Comparison of ENCODE assay signal across 7 cellular contexts in genomic region chr2:101151859-101152194, GRCh38. TPM values are rescaled to one million over a fixed set of nuclear protein-coding genes. Genes with fewer than 3 reads are reported as not detected.
A peak's percentile ranks its signal among the peaks of the same experiment; 100 is the strongest.
DNase-seq lines count a peak whose midpoint lies in the region; ATAC-seq and TF ChIP-seq lines count a peak whose summit lies in the region.

No MANE protein-coding gene starts in this region.

- TF ChIP-seq POLR2A in gastroesophageal sphincter (IDR thresholded peaks at IDR 0.05), result no peak

- H3K27me3 ChIP-seq in H9 (ENCODE audit: insufficient read depth, low read length) (no peaks in the 10 kb centered on the region; the same call in 1 of the 2 replicates), gastroesophageal sphincter (no peaks in the 10 kb centered on the region), psoas muscle (ENCODE audit: insufficient read depth in 3 of 3, low read length in 2 of 3) (no peaks in the 10 kb centered on the region)

- H3K4ac ChIP-seq in H9 (ENCODE audit: low read depth, low read length), result no peak overlapping the region

- no peak for TF ChIP-seq EP300 in gastroesophageal sphincter (IDR thresholded peaks at IDR 0.05)

- H3K9me3 ChIP-seq in H9 (ENCODE audit: control insufficient read depth, low read depth, low read length) (no peaks in the 10 kb centered on the region), SK-N-MC (ENCODE audit: low read depth, low read length) (no peaks in the 10 kb centered on the region), gastroesophageal sphincter (no peaks in the 10 kb centered on the region), psoas muscle (no peaks in the 10 kb centered on the region)

- H3K27ac Mint-ChIP-seq in H9, result peak overlapping the region in 1 of 3 experiments; percentile 24; a peak in 2 of 7 replicates

- no peak overlapping the region for H4K5ac ChIP-seq in H9 (ENCODE audit: insufficient read length, low read depth, low read length)

- H2BK12ac ChIP-seq in H9 (ENCODE audit: insufficient read length, low read depth, low read length), result no peak overlapping the region

- H2BK15ac ChIP-seq in H9 (ENCODE audit: low read depth, low read length), result no peak overlapping the region

- peak overlapping the region; percentile 63 to 83 for H3K4me3 Mint-ChIP-seq in H9

- H3K4me1 Mint-ChIP-seq in H9, result peaks cover 45 to 49% of the 10 kb centered on the region in 2 experiments

- no peak overlapping the region for H3K18ac ChIP-seq in H9 (ENCODE audit: insufficient read length, low read depth, low read length)

- no peak for DNase-seq in H9
- DNase-seq in SK-N-MC (ENCODE audit: low read depth, low spot score), result no peak
- peak in 1 of 2 donors; percentile 60 for DNase-seq in psoas muscle
- DNase-seq in H4 (ENCODE audit: low spot score), result no peak
- DNase-seq in NCI-H2196 (lab: John Stamatoyannopoulos, UW; ENCODE audit: unreplicated experiment), result no peak

- H4K91ac ChIP-seq in H9 (ENCODE audit: insufficient read length, low read depth, low read length), result no peak overlapping the region

- no peaks in the 10 kb centered on the region; a peak in 1 of 7 replicates for H3K36me3 Mint-ChIP-seq in H9 (ENCODE audit: insufficient read depth in 1 of 3, low read depth in 3 of 3)

- H3K79me1 ChIP-seq in H9 (ENCODE audit: insufficient read depth, low read depth, low read length, poor library complexity, severe bottlenecking), result no peaks in the 10 kb centered on the region

- H3K23me2 ChIP-seq in H9 (ENCODE audit: insufficient read length, low read depth, low read length, poor library complexity, severe bottlenecking), result peaks cover 19% of the 10 kb centered on the region

- no peak overlapping the region for H3K27ac ChIP-seq in H9 (ENCODE audit: insufficient read length, low read depth, low read length)
- H3K27ac ChIP-seq in SK-N-MC, result no peak overlapping the region
- peak overlapping the region; percentile 86 to 89 (median 88) for H3K27ac ChIP-seq in gastroesophageal sphincter
- H3K27ac ChIP-seq in psoas muscle, result peak overlapping the region; percentile 89

- no peaks in the 10 kb centered on the region for H3K36me3 ChIP-seq in SK-N-MC (ENCODE audit: insufficient read depth, low read length)
- no peaks in the 10 kb centered on the region for H3K36me3 ChIP-seq in gastroesophageal sphincter
- H3K36me3 ChIP-seq in psoas muscle (ENCODE audit: insufficient read depth in 1 of 2, low read depth in 1 of 2), result no peaks in the 10 kb centered on the region

- no peaks in the 10 kb centered on the region for H3K9me3 Mint-ChIP-seq in H9

- H2AFZ ChIP-seq in H9 (ENCODE audit: low read length), result no peak overlapping the region

- ATAC-seq in gastroesophageal sphincter, result no peak
- ATAC-seq in psoas muscle, result peak in 2 of 4 donors; percentile 17 to 31
- no peak for ATAC-seq in GM19035 (IDR thresholded peaks at IDR 0.05; ENCODE audit: unreplicated experiment)

- H3K4me1 ChIP-seq in H9 (ENCODE audit: insufficient read depth, low read length), result peaks cover 3% of the 10 kb centered on the region; the same call in 1 of the 2 replicates
- peaks cover 0 to 47% (median 13%) of the 10 kb centered on the region in 3 donors for H3K4me1 ChIP-seq in gastroesophageal sphincter
- H3K4me1 ChIP-seq in psoas muscle, result peaks cover 52% of the 10 kb centered on the region

- no peak overlapping the region for H2BK120ac ChIP-seq in H9 (ENCODE audit: low read depth, low read length, poor library complexity, severe bottlenecking)

- no peak overlapping the region for H2BK5ac ChIP-seq in H9 (ENCODE audit: insufficient read length, low read length)

- H4K8ac ChIP-seq in H9 (replicated peaks; ENCODE audit: insufficient read length, low read depth, low read length), result no peak overlapping the region

- peaks cover 18% of the 10 kb centered on the region for H3K27me3 Mint-ChIP-seq in H9 (ENCODE audit: low read depth)

- H2BK20ac ChIP-seq in H9 (ENCODE audit: low read depth, low read length, poor library complexity, severe bottlenecking), result no peak overlapping the region

- H3T11ph ChIP-seq in H9 (ENCODE audit: low read length), result no peak overlapping the region

- no peaks in the 10 kb centered on the region for H4K20me1 ChIP-seq in H9 (ENCODE audit: control insufficient read depth, insufficient read depth, insufficient read length)

- no peak overlapping the region for H3K14ac ChIP-seq in H9 (ENCODE audit: insufficient read depth, low read length)

- no peak overlapping the region for H3K23ac ChIP-seq in H9 (ENCODE audit: insufficient read length, low read depth, low read length)

- H2AK5ac ChIP-seq in H9 (ENCODE audit: insufficient read length, low read length), result no peak overlapping the region

- peak overlapping the region; percentile 82 for H3K4me2 ChIP-seq in H9 (ENCODE audit: insufficient read depth, insufficient read length, low read length)

- no CpG with 5 or more reads among the region's 14 CpGs for WGBS in H9 (ENCODE audit: extremely low coverage, insufficient read length, low lambda C conversion rate)
- WGBS in gastroesophageal sphincter (ENCODE audit: low coverage in 1 of 2), 2 donors, result 3 to 7% methylated on average over 14 of the region's 14 CpGs
- WGBS in psoas muscle, 3 donors, result 6 to 10% (median 9%) methylated on average over 14 of the region's 14 CpGs

- intact Hi-C loops in psoas muscle (cut with DNase I), result loop anchor here (2.0 to 5.0 kb wide), 4 partner anchors 40 to 140 kb away; no protein-coding TSS in a partner anchor

- H3K4me3 ChIP-seq in SK-N-MC (peak overlapping the region; percentile 94), gastroesophageal sphincter (peak overlapping the region; percentile 71 to 81), psoas muscle (peak overlapping the region; percentile 88)

- no peak for TF ChIP-seq CTCF in H9 (conservative IDR thresholded peaks at IDR 0.05)
- no peak for TF ChIP-seq CTCF in gastroesophageal sphincter (IDR thresholded peaks at IDR 0.05)
- TF ChIP-seq CTCF in psoas muscle (IDR thresholded peaks at IDR 0.05), result no peak

- no peak overlapping the region for H3K56ac ChIP-seq in H9 (ENCODE audit: insufficient read length, low read depth, low read length)

- H3K9ac ChIP-seq in H9 (ENCODE audit: extremely low read depth, insufficient read length, low read length) (no peak overlapping the region), SK-N-MC (ENCODE audit: insufficient read length) (peak overlapping the region; percentile 94)

- peaks cover 9% of the 10 kb centered on the region; the same call in 1 of the 2 replicates for H3K79me2 ChIP-seq in H9 (ENCODE audit: insufficient read depth, low read length)

RNA-seq across cellular contexts. Expression of gene TBC1D8, which starts 0.6 kb away (rescaled TPM):
- 16.6 and 17.6 TPM in 2 replicates for total RNA-seq in H9 (2021)
- total RNA-seq in gastroesophageal sphincter, result 10 to 100 TPM; 14.9 to 45.5 (median 32.6) TPM
- 100 to 1,000 TPM in 1 of 4 donors, 10 to 100 TPM in 2, 1 to 10 TPM in 1; 8.7 to 163 (median 57.0) TPM for total RNA-seq in psoas muscle
- 10 to 100 TPM; 11.3 to 64.5 (median 50.4) TPM for polyA plus RNA-seq in psoas muscle
- 5.3 and 6.4 TPM in 2 replicates for total RNA-seq in H4 (2014; rRNA removed; shearing (Covaris generic))

Comparison
In these comparisons a context has a peak if more than half of its experiments do, and no peak if none do; other contexts are left out.
1. H3K27ac ChIP-seq: peak in gastroesophageal sphincter (4 of 4) and psoas muscle (single experiment); none in H9 (single experiment) and SK-N-MC (single experiment).
2. Peak in every context shown above with its lines, with median percentiles within 50 percentile points of each other: H3K4me3 ChIP-seq.